Comparison of ENCODE assay signal across 9 cellular contexts in the genomic region with DNA sequence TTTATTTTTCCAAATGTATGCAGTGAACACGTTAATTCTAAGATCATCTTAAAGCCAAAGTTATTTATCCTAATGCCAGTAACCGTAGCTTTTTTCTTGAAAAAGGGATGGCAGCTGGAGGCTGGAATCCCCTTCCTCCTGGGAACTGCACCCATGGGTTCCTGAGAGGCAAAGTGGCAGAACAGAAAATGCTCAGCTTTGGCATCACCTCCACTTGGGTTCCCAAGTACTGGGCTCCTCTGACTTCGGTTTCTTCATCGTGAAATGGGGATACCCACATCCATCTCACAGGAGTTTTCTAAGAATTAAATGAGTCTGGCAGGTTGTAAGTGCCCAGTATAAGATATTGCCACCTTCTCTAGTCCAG. TPM values are rescaled to one million over a fixed set of nuclear protein-coding genes. Genes with fewer than 3 reads are reported as not detected.
A peak's percentile ranks its signal among the peaks of the same experiment; 100 is the strongest.
DNase-seq lines count a peak whose midpoint lies in the region; ATAC-seq and TF ChIP-seq lines count a peak whose summit lies in the region.
"Had no signal": no experiment of that assay in that cellular context is flagged by ENCODE, and none has a peak within 500 bp of the region (broad histone marks: within the 10 kb centered on the region; RNA-seq: fewer than 3 reads in every experiment).

No MANE protein-coding gene starts in this region.

- H3K9me3 Mint-ChIP-seq in activated T-cell treated with anti-CD3 and anti-CD28 coated beads, Interleukin-2, amount 50 U/mL, for 24 hours: no peaks in the 10 kb centered on the region
- H3K9me3 Mint-ChIP-seq in naive thymus-derived CD8-positive, alpha-beta T cell: no peaks in the 10 kb centered on the region

- no peak for DNase-seq in activated T-cell treated with anti-CD3 and anti-CD28 coated beads, Interleukin-2, amount 50 U/mL, for 24 hours
- DNase-seq in activated T-cell treated with anti-CD3 and anti-CD28 coated beads, Interleukin-2, amount 50 U/mL, for 1 hour: no peak
- DNase-seq in cardiac fibroblast (ENCODE audit: low read depth in 2 of 2) (no peak), HK-2 (ENCODE audit: unreplicated experiment) (no peak), Ammon's horn (ENCODE audit: low spot score) (no peak), kidney glomerular epithelial cell (lab: John Stamatoyannopoulos, UW) (no peak)
- DNase-seq in naive thymus-derived CD8-positive, alpha-beta T cell: no peak

- peak overlapping the region; percentile 81 for H3K4me3 Mint-ChIP-seq in activated T-cell treated with anti-CD3 and anti-CD28 coated beads, Interleukin-2, amount 50 U/mL, for 24 hours
- peak overlapping the region; percentile 78 to 88 (median 84) for H3K4me3 Mint-ChIP-seq in naive thymus-derived CD8-positive, alpha-beta T cell

- no peak for TF ChIP-seq CTCF in cardiac fibroblast (IDR thresholded peaks at IDR 0.05; ENCODE audit: low read depth, low read length)

- ATAC-seq in HG03439 (IDR thresholded peaks at IDR 0.05; ENCODE audit: unreplicated experiment): peak; percentile 18
- ATAC-seq in naive thymus-derived CD8-positive, alpha-beta T cell: peak; percentile 12 to 27

- peaks cover 21% of the 10 kb centered on the region for H3K4me1 Mint-ChIP-seq in activated T-cell treated with anti-CD3 and anti-CD28 coated beads, Interleukin-2, amount 50 U/mL, for 24 hours (ENCODE audit: low read depth)
- peaks cover 0 to 17% (median 12%) of the 10 kb centered on the region in 4 donors for H3K4me1 Mint-ChIP-seq in naive thymus-derived CD8-positive, alpha-beta T cell

- H3K4me3 ChIP-seq in cardiac fibroblast (replicated peaks in 1 of 2; ENCODE audit: low read depth in 2 of 2, low read length in 2 of 2): peak overlapping the region; percentile 53 to 60

- peaks cover 3% of the 10 kb centered on the region for H3K27me3 Mint-ChIP-seq in activated T-cell treated with anti-CD3 and anti-CD28 coated beads, Interleukin-2, amount 50 U/mL, for 24 hours
- no peaks in the 10 kb centered on the region for H3K27me3 Mint-ChIP-seq in naive thymus-derived CD8-positive, alpha-beta T cell

- H3K27ac Mint-ChIP-seq in activated T-cell treated with anti-CD3 and anti-CD28 coated beads, Interleukin-2, amount 50 U/mL, for 24 hours: peak overlapping the region; percentile 73
- H3K27ac Mint-ChIP-seq in naive thymus-derived CD8-positive, alpha-beta T cell: peak overlapping the region in 7 of 10 donors; percentile 25 to 88 (median 70)

- POLR2A ChIA-PET in naive thymus-derived CD8-positive, alpha-beta T cell (lab: Charles Lee): interaction anchor here (1.1 to 1.2 kb wide), 2 partner anchors 73 to 126 kb away, joined by 3 to 7 read pairs; partner anchors contain the start of gene MTO1

- no peaks in the 10 kb centered on the region for H3K36me3 Mint-ChIP-seq in activated T-cell treated with anti-CD3 and anti-CD28 coated beads, Interleukin-2, amount 50 U/mL, for 24 hours (ENCODE audit: low read depth)
- H3K36me3 Mint-ChIP-seq in naive thymus-derived CD8-positive, alpha-beta T cell: no peaks in the 10 kb centered on the region

RNA-seq across cellular contexts. Expression of gene DDX43, which starts 6.2 kb away (rescaled TPM):
- 1 to 10 TPM; 1.0 to 1.7 TPM for total RNA-seq in naive thymus-derived CD8-positive, alpha-beta T cell
- 1 to 10 TPM in 2 of 3 donors, under 1 TPM in 1; 0.44 to 1.1 (median 1.0) TPM for polyA plus RNA-seq in naive thymus-derived CD8-positive, alpha-beta T cell

RNA-seq across cellular contexts. Expression of gene OOEP, which starts 18.7 kb away (rescaled TPM):
- total RNA-seq in naive thymus-derived CD8-positive, alpha-beta T cell: under 1 TPM in 1 of 2 experiments, not detected in 1; 0.38 TPM
- polyA plus RNA-seq in naive thymus-derived CD8-positive, alpha-beta T cell: under 1 TPM in 2 of 3 donors, not detected in 1; 0.51 to 0.60 TPM

RNA-seq across cellular contexts. Expression of gene KHDC3L, which starts 26.0 kb away (rescaled TPM):
- total RNA-seq in naive thymus-derived CD8-positive, alpha-beta T cell: not detected
- not detected for polyA plus RNA-seq in naive thymus-derived CD8-positive, alpha-beta T cell
- polyA plus RNA-seq: adipose tissue had no signal

RNA-seq across cellular contexts. Expression of gene DPPA5, which starts 34.3 kb away (rescaled TPM):
- total RNA-seq in naive thymus-derived CD8-positive, alpha-beta T cell: not detected
- not detected for polyA plus RNA-seq in naive thymus-derived CD8-positive, alpha-beta T cell
- polyA plus RNA-seq: adipose tissue had no signal
